1 cellular context compared by ENCODE assay signal in genomic region chr9:127943011-127943662, GRCh38.
TF ChIP-seq lines count a peak whose summit lies in the region.

No MANE protein-coding gene starts in this region.

TF ChIP-seq in H1, 55 proteins besides CTCF, POLR2A, EP300 and RAD21:
- TF ChIP-seq ASH2L (IDR thresholded peaks at IDR 0.05; ENCODE audit: low read length) (peak; percentile 13), POLR2AphosphoS5 (IDR thresholded peaks at IDR 0.05; ENCODE audit: low read depth, low read length) (no peak)
TF ChIP-seq in H1: peak in this region for 1.
